In the genomic region with DNA sequence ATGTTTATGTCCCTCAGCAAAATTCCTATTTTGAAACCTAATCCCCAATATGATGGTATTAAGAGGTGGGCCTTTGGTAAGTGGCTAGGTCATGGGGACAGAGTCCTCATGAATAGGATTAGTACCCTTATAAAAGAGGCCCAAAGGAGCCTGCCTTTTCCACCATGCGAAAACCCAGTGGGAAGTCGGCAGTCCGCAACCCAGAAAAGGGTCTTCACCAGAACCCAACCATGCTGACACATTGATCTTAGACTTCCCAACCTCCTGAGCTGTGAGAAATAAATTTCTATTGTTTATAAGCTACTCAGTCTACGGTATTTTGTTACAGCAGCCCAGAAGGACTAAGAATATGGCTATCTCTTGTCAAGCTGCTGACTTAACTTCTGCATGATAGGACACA, we compare ENCODE assay signal across 15 cellular contexts.
A peak's percentile ranks its signal among the peaks of the same experiment; 100 is the strongest.
DNase-seq lines count a peak whose midpoint lies in the region; ATAC-seq, FAIRE-seq and TF ChIP-seq lines count a peak whose summit lies in the region.
"Had no signal": no experiment of that assay in that cellular context is flagged by ENCODE, and none has a peak within 500 bp of the region (broad histone marks: within the 10 kb centered on the region; RNA-seq: fewer than 3 reads in every experiment).

No MANE protein-coding gene starts in this region.

- intact Hi-C loops in activated CD4-positive, alpha-beta T cell treated with anti-CD3 and anti-CD28 coated beads for 36 hours (cut with DNase I, micrococcal nuclease), result no loop called here

- CTCF ChIA-PET in activated CD4-positive, alpha-beta T cell treated with anti-CD3 and anti-CD28 coated beads for 36 hours (lab: Charles Lee), result interaction anchor here (0.9 to 1.2 kb wide), 3 partner anchors 9 to 25 kb away, joined by 3 to 5 read pairs (median 5); no protein-coding TSS in a partner anchor
- CTCF ChIA-PET in WTC11 (lab: Charles Lee), result no interaction called here

- no peaks in the 10 kb centered on the region for H3K9me3 Mint-ChIP-seq in activated CD4-positive, alpha-beta T cell treated with anti-CD3 and anti-CD28 coated beads for 36 hours (ENCODE audit: low read depth)
- H3K9me3 Mint-ChIP-seq in WTC11 (no peaks in the 10 kb centered on the region), nephron progenitor cell (no peaks in the 10 kb centered on the region)
- H3K9me3 Mint-ChIP-seq: CD14-positive monocyte; CD4-positive, alpha-beta memory T cell had no signal

- peak overlapping the region; percentile 6 for H3K27ac Mint-ChIP-seq in activated CD4-positive, alpha-beta T cell treated with anti-CD3 and anti-CD28 coated beads for 36 hours
- H3K27ac Mint-ChIP-seq in WTC11 (0 out of 2 replicates have a peak overlapping the region, but pooled peaks have one; percentile 21), nephron progenitor cell (peak overlapping the region; percentile 9)
- H3K27ac Mint-ChIP-seq: CD14-positive monocyte had no signal

- H3K4me1 Mint-ChIP-seq in activated CD4-positive, alpha-beta T cell treated with anti-CD3 and anti-CD28 coated beads for 36 hours, result no peaks in the 10 kb centered on the region
- H3K4me1 Mint-ChIP-seq in WTC11, result 0 out of 2 replicates have a peak, but pooled peaks cover 4% of the 10 kb centered on the region
- no peaks in the 10 kb centered on the region for H3K4me1 Mint-ChIP-seq in nephron progenitor cell
- H3K4me1 Mint-ChIP-seq: CD14-positive monocyte had no signal

- ATAC-seq in activated CD4-positive, alpha-beta T cell treated with anti-CD3 and anti-CD28 coated beads for 36 hours, result no peak
- no peak for ATAC-seq in WTC11
- ATAC-seq: A549, GM12878 had no signal

- TF ChIP-seq CTCF in WTC11 (IDR thresholded peaks at IDR 0.05) (no peak), nephron progenitor cell (IDR thresholded peaks at IDR 0.05) (no peak)

- peak; percentile 20 for FAIRE-seq in HTR-8/SVneo (lab: Jason Lieb, UNC)
- FAIRE-seq: A549 had no signal

- no peaks in the 10 kb centered on the region for H3K27me3 Mint-ChIP-seq in activated CD4-positive, alpha-beta T cell treated with anti-CD3 and anti-CD28 coated beads for 36 hours
- H3K27me3 Mint-ChIP-seq in WTC11 (ENCODE audit: low read depth) (no peaks in the 10 kb centered on the region), nephron progenitor cell (ENCODE audit: low read depth, poor library complexity) (no peaks in the 10 kb centered on the region)
- H3K27me3 Mint-ChIP-seq: CD4-positive, alpha-beta memory T cell had no signal

- POLR2A ChIA-PET in activated CD4-positive, alpha-beta T cell treated with anti-CD3 and anti-CD28 coated beads for 36 hours (lab: Charles Lee), result no interaction called here
- POLR2A ChIA-PET in WTC11 (lab: Charles Lee), result no interaction called here

- H3K36me3 Mint-ChIP-seq in activated CD4-positive, alpha-beta T cell treated with anti-CD3 and anti-CD28 coated beads for 36 hours (ENCODE audit: low read depth), result peaks cover 18% of the 10 kb centered on the region
- H3K36me3 Mint-ChIP-seq in WTC11, result peaks cover 23% of the 10 kb centered on the region
- H3K36me3 Mint-ChIP-seq in nephron progenitor cell (ENCODE audit: low read depth), result peaks cover 38% of the 10 kb centered on the region

- no peak overlapping the region for H3K4me3 Mint-ChIP-seq in activated CD4-positive, alpha-beta T cell treated with anti-CD3 and anti-CD28 coated beads for 36 hours
- H3K4me3 Mint-ChIP-seq in WTC11 (no peak overlapping the region), nephron progenitor cell (no peak overlapping the region)
- H3K4me3 Mint-ChIP-seq: CD14-positive monocyte; CD4-positive, alpha-beta memory T cell had no signal

- DNase-seq in activated CD4-positive, alpha-beta T cell treated with anti-CD3 and anti-CD28 coated beads for 36 hours, result no peak
- DNase-seq in activated CD4-positive, alpha-beta T cell treated with anti-CD3 and anti-CD28 coated beads, Interleukin-2, amount 50 U/mL, for 1 hour, result no peak
- DNase-seq in HTR-8/SVneo (ENCODE audit: insufficient read length, low spot score) (no peak), WTC11 (ENCODE audit: low spot score) (no peak), nephron progenitor cell (no peak), DMS153 (lab: John Stamatoyannopoulos, UW) (no peak)
- no peak for DNase-seq in stimulated activated CD4-positive, alpha-beta T cell treated with anti-CD3 and anti-CD28 coated beads, Interleukin-2, amount 100 ng/mL, for 48 hours
- DNase-seq: AML-193; CD4-positive, alpha-beta memory T cell; DND-41; EL; GM23248 had no signal

TF ChIP-seq in WTC11, 78 proteins besides CTCF, POLR2A, EP300 and RAD21:
- no peak for TF ChIP-seq ETV6 (CRISPR knock-in tag; IDR thresholded peaks at IDR 0.05)
- TF ChIP-seq ZNF263 (CRISPR knock-in tag; IDR thresholded peaks at IDR 0.05; ENCODE audit: low read depth), result no peak
- no peak for TF ChIP-seq SMAD4 (CRISPR knock-in tag; IDR thresholded peaks at IDR 0.05)
- no peak for TF ChIP-seq SMAD3 (CRISPR knock-in tag; IDR thresholded peaks at IDR 0.05; ENCODE audit: borderline replicate concordance)
- TF ChIP-seq, protein P1, sequence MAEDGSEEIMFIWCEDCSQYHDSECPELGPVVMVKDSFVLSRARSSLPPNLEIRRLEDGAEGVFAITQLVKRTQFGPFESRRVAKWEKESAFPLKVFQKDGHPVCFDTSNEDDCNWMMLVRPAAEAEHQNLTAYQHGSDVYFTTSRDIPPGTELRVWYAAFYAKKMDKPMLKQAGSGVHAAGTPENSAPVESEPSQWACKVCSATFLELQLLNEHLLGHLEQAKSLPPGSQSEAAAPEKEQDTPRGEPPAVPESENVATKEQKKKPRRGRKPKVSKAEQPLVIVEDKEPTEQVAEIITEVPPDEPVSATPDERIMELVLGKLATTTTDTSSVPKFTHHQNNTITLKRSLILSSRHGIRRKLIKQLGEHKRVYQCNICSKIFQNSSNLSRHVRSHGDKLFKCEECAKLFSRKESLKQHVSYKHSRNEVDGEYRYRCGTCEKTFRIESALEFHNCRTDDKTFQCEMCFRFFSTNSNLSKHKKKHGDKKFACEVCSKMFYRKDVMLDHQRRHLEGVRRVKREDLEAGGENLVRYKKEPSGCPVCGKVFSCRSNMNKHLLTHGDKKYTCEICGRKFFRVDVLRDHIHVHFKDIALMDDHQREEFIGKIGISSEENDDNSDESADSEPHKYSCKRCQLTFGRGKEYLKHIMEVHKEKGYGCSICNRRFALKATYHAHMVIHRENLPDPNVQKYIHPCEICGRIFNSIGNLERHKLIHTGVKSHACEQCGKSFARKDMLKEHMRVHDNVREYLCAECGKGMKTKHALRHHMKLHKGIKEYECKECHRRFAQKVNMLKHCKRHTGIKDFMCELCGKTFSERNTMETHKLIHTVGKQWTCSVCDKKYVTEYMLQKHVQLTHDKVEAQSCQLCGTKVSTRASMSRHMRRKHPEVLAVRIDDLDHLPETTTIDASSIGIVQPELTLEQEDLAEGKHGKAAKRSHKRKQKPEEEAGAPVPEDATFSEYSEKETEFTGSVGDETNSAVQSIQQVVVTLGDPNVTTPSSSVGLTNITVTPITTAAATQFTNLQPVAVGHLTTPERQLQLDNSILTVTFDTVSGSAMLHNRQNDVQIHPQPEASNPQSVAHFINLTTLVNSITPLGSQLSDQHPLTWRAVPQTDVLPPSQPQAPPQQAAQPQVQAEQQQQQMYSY (CRISPR knock-in tag; IDR thresholded peaks at IDR 0.05), result no peak
- TF ChIP-seq TEAD1 (CRISPR knock-in tag; IDR thresholded peaks at IDR 0.05), result no peak
- TF ChIP-seq, protein P2, sequence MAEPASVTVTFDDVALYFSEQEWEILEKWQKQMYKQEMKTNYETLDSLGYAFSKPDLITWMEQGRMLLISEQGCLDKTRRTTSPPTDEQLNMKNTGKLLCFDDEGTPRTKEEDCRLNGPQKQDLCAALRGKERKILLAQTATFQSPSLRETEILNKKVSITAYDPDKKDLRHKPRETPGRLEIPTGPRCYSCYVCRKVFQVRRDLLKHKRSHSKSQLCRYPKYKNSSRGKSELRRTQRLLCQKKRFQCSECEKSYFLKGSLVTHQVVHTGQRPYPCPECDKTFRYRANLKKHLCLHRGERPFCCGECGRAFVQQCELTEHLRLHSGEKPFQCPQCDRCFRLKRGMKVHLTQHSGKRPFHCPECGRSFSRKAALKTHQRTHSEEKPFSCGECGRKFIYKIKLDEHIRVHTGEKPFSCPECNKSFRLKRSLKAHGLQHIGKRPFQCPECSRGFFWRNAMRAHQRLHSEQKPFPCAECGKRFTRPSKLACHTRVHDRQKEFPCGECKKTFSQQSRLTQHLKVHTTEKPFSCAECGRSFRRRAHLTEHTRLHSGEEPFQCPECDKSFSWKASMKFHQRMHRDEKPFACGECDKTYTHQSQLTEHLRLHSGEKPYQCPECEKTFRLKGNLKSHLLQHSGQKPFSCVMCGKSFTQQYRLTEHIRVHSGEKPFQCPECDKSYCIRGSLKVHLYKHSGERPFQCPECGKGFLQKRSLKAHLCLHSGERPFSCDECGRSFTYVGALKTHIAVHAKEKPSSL (CRISPR knock-in tag; conservative IDR thresholded peaks at IDR 0.05), result no peak
- TF ChIP-seq, protein P3, sequence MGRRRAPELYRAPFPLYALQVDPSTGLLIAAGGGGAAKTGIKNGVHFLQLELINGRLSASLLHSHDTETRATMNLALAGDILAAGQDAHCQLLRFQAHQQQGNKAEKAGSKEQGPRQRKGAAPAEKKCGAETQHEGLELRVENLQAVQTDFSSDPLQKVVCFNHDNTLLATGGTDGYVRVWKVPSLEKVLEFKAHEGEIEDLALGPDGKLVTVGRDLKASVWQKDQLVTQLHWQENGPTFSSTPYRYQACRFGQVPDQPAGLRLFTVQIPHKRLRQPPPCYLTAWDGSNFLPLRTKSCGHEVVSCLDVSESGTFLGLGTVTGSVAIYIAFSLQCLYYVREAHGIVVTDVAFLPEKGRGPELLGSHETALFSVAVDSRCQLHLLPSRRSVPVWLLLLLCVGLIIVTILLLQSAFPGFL (CRISPR knock-in tag; IDR thresholded peaks at IDR 0.05; ENCODE audit: borderline replicate concordance), result no peak
- no peak for TF ChIP-seq JUN (CRISPR knock-in tag; IDR thresholded peaks at IDR 0.05)
- TF ChIP-seq, protein P4, sequence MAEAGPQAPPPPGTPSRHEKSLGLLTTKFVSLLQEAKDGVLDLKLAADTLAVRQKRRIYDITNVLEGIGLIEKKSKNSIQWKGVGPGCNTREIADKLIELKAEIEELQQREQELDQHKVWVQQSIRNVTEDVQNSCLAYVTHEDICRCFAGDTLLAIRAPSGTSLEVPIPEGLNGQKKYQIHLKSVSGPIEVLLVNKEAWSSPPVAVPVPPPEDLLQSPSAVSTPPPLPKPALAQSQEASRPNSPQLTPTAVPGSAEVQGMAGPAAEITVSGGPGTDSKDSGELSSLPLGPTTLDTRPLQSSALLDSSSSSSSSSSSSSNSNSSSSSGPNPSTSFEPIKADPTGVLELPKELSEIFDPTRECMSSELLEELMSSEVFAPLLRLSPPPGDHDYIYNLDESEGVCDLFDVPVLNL (CRISPR knock-in tag; IDR thresholded peaks at IDR 0.05; ENCODE audit: borderline replicate concordance, low read depth), result no peak
- TF ChIP-seq, protein P5, sequence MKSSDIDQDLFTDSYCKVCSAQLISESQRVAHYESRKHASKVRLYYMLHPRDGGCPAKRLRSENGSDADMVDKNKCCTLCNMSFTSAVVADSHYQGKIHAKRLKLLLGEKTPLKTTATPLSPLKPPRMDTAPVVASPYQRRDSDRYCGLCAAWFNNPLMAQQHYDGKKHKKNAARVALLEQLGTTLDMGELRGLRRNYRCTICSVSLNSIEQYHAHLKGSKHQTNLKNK (CRISPR knock-in tag; IDR thresholded peaks at IDR 0.05), result no peak
- no peak for TF ChIP-seq FOXJ3 (CRISPR knock-in tag; IDR thresholded peaks at IDR 0.05; ENCODE audit: borderline replicate concordance)
TF ChIP-seq in WTC11: peak in this region for 0.
